ENCODE assay signal across 9 cellular contexts in genomic region chr9:136552117-136552685, GRCh38. TPM values are rescaled to one million over a fixed set of nuclear protein-coding genes. Genes with fewer than 3 reads are reported as not detected.
DNase-seq lines count a peak whose midpoint lies in the region; ATAC-seq and TF ChIP-seq lines count a peak whose summit lies in the region.
"Had no signal": no experiment of that assay in that cellular context is flagged by ENCODE, and none has a peak within 500 bp of the region (broad histone marks: within the 10 kb centered on the region; RNA-seq: fewer than 3 reads in every experiment).

No MANE protein-coding gene starts in this region.

- no peak overlapping the region for H3K4me3 ChIP-seq in Jurkat, Clone E6-1 (ENCODE audit: low read length)
- H3K4me3 ChIP-seq in mucosa of descending colon, result no peak overlapping the region
- H3K4me3 ChIP-seq in effector memory CD4-positive, alpha-beta T cell (ENCODE audit: insufficient read depth, low read depth, low read length, poor library complexity, severe bottlenecking), result no peak overlapping the region

- H3K27me3 ChIP-seq in effector memory CD4-positive, alpha-beta T cell (replicated peaks; ENCODE audit: control insufficient read depth, insufficient read depth, low read length, poor library complexity, severe bottlenecking), result no peaks in the 10 kb centered on the region

- ATAC-seq in mucosa of descending colon, result peak; percentile 8

- H3K27ac ChIP-seq in effector memory CD4-positive, alpha-beta T cell (ENCODE audit: insufficient read depth, low read length, poor library complexity, severe bottlenecking), result no peak overlapping the region

- H3K4me1 Mint-ChIP-seq in MCF 10A (ENCODE audit: insufficient read depth, unreplicated experiment), result peaks cover 12% of the 10 kb centered on the region

- no TSS peak for BruUV-seq in MCF 10A (replicated peaks; lab: Mats Ljungman, UMichigan)

- no peaks in the 10 kb centered on the region for H3K9me3 ChIP-seq in mucosa of descending colon
- H3K9me3 ChIP-seq in effector memory CD4-positive, alpha-beta T cell (ENCODE audit: control insufficient read depth, low read length), result no peaks in the 10 kb centered on the region

- no peaks in the 10 kb centered on the region for H3K27me3 Mint-ChIP-seq in MCF 10A (ENCODE audit: insufficient read depth, unreplicated experiment)

- peak; percentile 87 for DNase-seq in AG20443 (ENCODE audit: low spot score)
- peak; percentile 54 for DNase-seq in Jurkat, Clone E6-1 (ENCODE audit: low read depth, low spot score)
- DNase-seq in MCF 10A (ENCODE audit: unreplicated experiment), result peak; percentile 59
- DNase-seq in mucosa of descending colon, result no peak
- no peak for DNase-seq in middle frontal gyrus (ENCODE audit: extremely low spot score, low spot score)
- no peak for DNase-seq in effector memory CD4-positive, alpha-beta T cell
- DNase-seq in NCI-H1105 treated with DMSO at 0.1 percent for 48 hours (lab: John Stamatoyannopoulos, UW), result no peak
- DNase-seq in DMS53 (lab: John Stamatoyannopoulos, UW), result no peak
- DNase-seq: NCI-H2029 had no signal

- H3K36me3 Mint-ChIP-seq in MCF 10A (ENCODE audit: insufficient read depth, unreplicated experiment), result no peaks in the 10 kb centered on the region

- intact Hi-C loops in MCF 10A (cut with micrococcal nuclease) (no loop called here), mucosa of descending colon (cut with DNase I, micrococcal nuclease) (no loop called here)

- H3K9me3 Mint-ChIP-seq in MCF 10A (ENCODE audit: unreplicated experiment), result no peaks in the 10 kb centered on the region

- H3K4me3 Mint-ChIP-seq in MCF 10A (ENCODE audit: unreplicated experiment), result no peak overlapping the region

- H3K27ac Mint-ChIP-seq in MCF 10A (ENCODE audit: low read depth, unreplicated experiment), result no peak overlapping the region

- H3K36me3 ChIP-seq in mucosa of descending colon (ENCODE audit: low read depth), result no peaks in the 10 kb centered on the region
- H3K36me3 ChIP-seq in effector memory CD4-positive, alpha-beta T cell (ENCODE audit: control insufficient read depth, insufficient read depth, low read length), result no peaks in the 10 kb centered on the region

- TF ChIP-seq CTCF in MCF 10A (IDR thresholded peaks at IDR 0.05; ENCODE audit: unreplicated experiment) (no peak), mucosa of descending colon (IDR thresholded peaks at IDR 0.05) (no peak)

- H3K4me1 ChIP-seq in mucosa of descending colon (ENCODE audit: low read depth), result peaks cover 18% of the 10 kb centered on the region
- H3K4me1 ChIP-seq in effector memory CD4-positive, alpha-beta T cell (ENCODE audit: control insufficient read depth, insufficient read depth, low read length, poor library complexity, severe bottlenecking), result peaks cover 11% of the 10 kb centered on the region

- POLR2A ChIA-PET in MCF 10A (lab: Yijun Ruan, JAX), result interaction anchor here (0.7 to 3.8 kb wide), 16 partner anchors 8 to 265 kb away, joined by 3 to 33 read pairs (median 4); no protein-coding TSS in a partner anchor

- CTCF ChIA-PET in MCF 10A (lab: Yijun Ruan, JAX), result interaction anchor here (0.5 to 1.1 kb wide), 2 partner anchors 73 to 205 kb away, joined by 3 to 4 read pairs; no protein-coding TSS in a partner anchor

RNA-seq across cellular contexts. Expression of gene NOTCH1, which starts 6.4 kb away (rescaled TPM):
- 15.5 TPM for polyA plus RNA-seq in Jurkat, Clone E6-1 (2012; ENCODE audit: insufficient read depth, insufficient read length)
- 37.5 and 53.4 TPM in 2 replicates for total RNA-seq in MCF 10A (2022)
- total RNA-seq in mucosa of descending colon, result 100 to 1,000 TPM in 1 of 3 donors, 10 to 100 TPM in 2; 59.0 to 101 (median 72.6) TPM

Comparison
In these comparisons a context has a peak if more than half of its experiments do, and no peak if none do; other contexts are left out.
1. DNase-seq: peak in AG20443 (single experiment), Jurkat, Clone E6-1 (single experiment) and MCF 10A (single experiment); none in mucosa of descending colon (0 of 3), middle frontal gyrus (single experiment), effector memory CD4-positive, alpha-beta T cell (0 of 3), NCI-H1105 treated with DMSO at 0.1 percent for 48 hours (single experiment) and DMS53 (single experiment).